ENCODE assay signal across 8 cellular contexts in the genomic region with DNA sequence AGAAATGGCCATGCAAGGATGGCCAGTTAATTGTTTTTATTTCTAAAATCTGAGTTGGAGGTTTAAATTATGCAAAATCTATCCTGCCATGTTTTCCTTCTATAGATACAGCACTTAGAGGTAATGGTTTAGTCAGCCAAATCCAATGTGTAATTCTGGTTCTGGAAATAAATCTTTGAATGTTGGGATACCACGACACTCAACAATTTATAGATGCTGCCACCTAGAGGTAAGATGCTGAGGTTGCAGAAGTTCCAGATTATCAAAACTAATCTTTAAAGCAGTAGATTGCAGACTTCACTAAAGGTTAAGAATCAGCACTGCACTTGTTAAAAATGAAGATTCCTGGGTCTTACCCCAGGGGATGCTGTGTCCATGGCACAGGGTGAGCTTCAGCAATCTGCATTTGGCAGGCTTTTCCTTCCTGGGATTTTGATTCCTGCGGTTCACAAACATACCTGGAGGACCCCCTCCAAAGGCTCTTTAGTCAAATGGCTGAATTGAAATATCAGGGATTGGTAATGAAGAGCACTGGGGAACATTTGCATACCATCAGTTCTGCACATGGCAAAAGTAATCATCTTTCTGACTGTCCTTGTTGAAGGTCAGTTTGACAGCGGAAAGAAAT. TPM values are rescaled to one million over a fixed set of nuclear protein-coding genes. Genes with fewer than 3 reads are reported as not detected.
A peak's percentile ranks its signal among the peaks of the same experiment; 100 is the strongest.
DNase-seq lines count a peak whose midpoint lies in the region; ATAC-seq, FAIRE-seq and TF ChIP-seq lines count a peak whose summit lies in the region.

No MANE protein-coding gene starts in this region.

- no peak for ATAC-seq in natural killer cell
- no peak for ATAC-seq in natural killer cell treated with Interleukin-12 subunit alpha and Interleukin-12 subunit beta and Interleukin-15 and Interleukin-18, amount 100 ng/mL, for 72 hours
- ATAC-seq in mucosa of descending colon = no peak
- ATAC-seq in GM21717 (IDR thresholded peaks at IDR 0.05; ENCODE audit: unreplicated experiment) = no peak
- ATAC-seq in GM19023 (IDR thresholded peaks at IDR 0.05; ENCODE audit: unreplicated experiment) = no peak
- ATAC-seq in HG03095 (IDR thresholded peaks at IDR 0.05; ENCODE audit: unreplicated experiment) = no peak

- no peak for DNase-seq in natural killer cell
- DNase-seq in natural killer cell treated with Interleukin-12 subunit alpha and Interleukin-12 subunit beta and Interleukin-15 and Interleukin-18, amount 100 ng/mL, for 72 hours (ENCODE audit: low spot score) = no peak
- peak; percentile 60 for DNase-seq in NCI-H1105 treated with DMSO at 0.1 percent for 48 hours (lab: John Stamatoyannopoulos, UW)
- DNase-seq in bronchial epithelial cell (ENCODE audit: low read depth) = peak; percentile 45
- DNase-seq in mucosa of descending colon = peak in 1 of 3 donors; percentile 45

- H3K4me3 ChIP-seq in bronchial epithelial cell (ENCODE audit: low read depth, low read length) (no peak overlapping the region), mucosa of descending colon (no peak overlapping the region)

- no peak overlapping the region for H3K4me3 Mint-ChIP-seq in natural killer cell
- H3K4me3 Mint-ChIP-seq in natural killer cell treated with Interleukin-12 subunit alpha and Interleukin-12 subunit beta and Interleukin-15 and Interleukin-18, amount 100 ng/mL, for 72 hours = no peak overlapping the region

- H3K4me1 ChIP-seq in mucosa of descending colon (ENCODE audit: low read depth) = no peaks in the 10 kb centered on the region

- FAIRE-seq in bronchial epithelial cell (lab: Jason Lieb, UNC) = no peak

- peaks cover 0 to 5% of the 10 kb centered on the region in 2 donors for H3K9me3 Mint-ChIP-seq in natural killer cell
- no peaks in the 10 kb centered on the region for H3K9me3 Mint-ChIP-seq in natural killer cell treated with Interleukin-12 subunit alpha and Interleukin-12 subunit beta and Interleukin-15 and Interleukin-18, amount 100 ng/mL, for 72 hours

- no peak overlapping the region for H3K27ac Mint-ChIP-seq in natural killer cell
- no peak overlapping the region for H3K27ac Mint-ChIP-seq in natural killer cell treated with Interleukin-12 subunit alpha and Interleukin-12 subunit beta and Interleukin-15 and Interleukin-18, amount 100 ng/mL, for 72 hours

- TF ChIP-seq CTCF in natural killer cell (IDR thresholded peaks at IDR 0.05) (peak; percentile 44), bronchial epithelial cell (IDR thresholded peaks at IDR 0.05; ENCODE audit: insufficient read depth, low read length, severe bottlenecking) (peak; percentile 57), mucosa of descending colon (IDR thresholded peaks at IDR 0.05) (peak; percentile 52)

- peaks cover 3 to 7% of the 10 kb centered on the region in 2 donors for H3K27me3 Mint-ChIP-seq in natural killer cell (ENCODE audit: low read depth in 2 of 2)
- H3K27me3 Mint-ChIP-seq in natural killer cell treated with Interleukin-12 subunit alpha and Interleukin-12 subunit beta and Interleukin-15 and Interleukin-18, amount 100 ng/mL, for 72 hours = no peaks in the 10 kb centered on the region

- no peaks in the 10 kb centered on the region for H3K36me3 Mint-ChIP-seq in natural killer cell
- no peaks in the 10 kb centered on the region for H3K36me3 Mint-ChIP-seq in natural killer cell treated with Interleukin-12 subunit alpha and Interleukin-12 subunit beta and Interleukin-15 and Interleukin-18, amount 100 ng/mL, for 72 hours

- intact Hi-C loops in natural killer cell (cut with micrococcal nuclease) = loop anchor here (2.0 kb wide), 1 partner anchor 506 kb away; no protein-coding TSS in a partner anchor
- intact Hi-C loops in mucosa of descending colon (cut with DNase I, micrococcal nuclease) = no loop called here

- H3K4me1 Mint-ChIP-seq in natural killer cell = no peaks in the 10 kb centered on the region
- H3K4me1 Mint-ChIP-seq in natural killer cell treated with Interleukin-12 subunit alpha and Interleukin-12 subunit beta and Interleukin-15 and Interleukin-18, amount 100 ng/mL, for 72 hours (ENCODE audit: low read depth in 2 of 2) = no peaks in the 10 kb centered on the region

- H3K27me3 ChIP-seq in bronchial epithelial cell (ENCODE audit: control insufficient read depth, insufficient read depth, low read length) = no peaks in the 10 kb centered on the region

- no peaks in the 10 kb centered on the region for H3K9me3 ChIP-seq in mucosa of descending colon

- H3K36me3 ChIP-seq in bronchial epithelial cell (ENCODE audit: control insufficient read depth, insufficient read depth, low read length) (no peaks in the 10 kb centered on the region), mucosa of descending colon (ENCODE audit: low read depth) (no peaks in the 10 kb centered on the region)

RNA-seq across cellular contexts. Expression of a gene that starts 53.4 kb away (rescaled TPM):
- total RNA-seq in natural killer cell (not detected), bronchial epithelial cell (2.4 TPM in 2 replicates), mucosa of descending colon (1 to 10 TPM in 1 of 3 donors, under 1 TPM in 2; 0.13 to 1.9 (median 0.14) TPM)
- not detected for total RNA-seq in natural killer cell treated with Interleukin-12 subunit alpha and Interleukin-12 subunit beta and Interleukin-15 and Interleukin-18, amount 100 ng/mL, for 72 hours

Comparison
In these comparisons a context has a peak if more than half of its experiments do, and no peak if none do; other contexts are left out.
1. DNase-seq: peak in NCI-H1105 treated with DMSO at 0.1 percent for 48 hours (single experiment) and bronchial epithelial cell (single experiment); none in natural killer cell (single experiment) and natural killer cell treated with Interleukin-12 subunit alpha and Interleukin-12 subunit beta and Interleukin-15 and Interleukin-18, amount 100 ng/mL, for 72 hours (single experiment).
2. Peak in every context shown above with its lines, with median percentiles within 50 percentile points of each other: CTCF ChIP-seq.